Comparison of ENCODE assay signal across 19 cellular contexts in the genomic region with DNA sequence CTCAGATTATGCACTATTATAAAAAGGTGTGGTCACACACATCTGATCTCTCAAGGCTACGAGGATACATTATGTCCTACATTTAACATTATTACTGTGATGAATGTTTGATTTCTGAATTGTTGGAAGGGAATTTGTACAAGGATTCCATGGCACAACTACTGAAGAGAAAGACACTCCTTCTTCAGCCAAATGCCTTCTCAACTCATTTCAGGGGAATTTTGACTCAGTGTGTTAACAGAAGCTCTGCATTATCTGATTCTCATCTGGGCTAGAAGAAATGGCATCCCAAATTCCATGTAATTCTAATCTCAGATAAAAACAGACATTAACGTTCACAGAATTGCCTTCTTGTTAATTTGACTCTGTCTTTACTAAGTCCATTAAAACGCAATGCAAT.
DNase-seq lines count a peak whose midpoint lies in the region; ATAC-seq and TF ChIP-seq lines count a peak whose summit lies in the region.
"Had no signal": no experiment of that assay in that cellular context is flagged by ENCODE, and none has a peak within 500 bp of the region (broad histone marks: within the 10 kb centered on the region; RNA-seq: fewer than 3 reads in every experiment).

No MANE protein-coding gene starts in this region.

- DNase-seq in GM04503 (ENCODE audit: low read depth) = peak; percentile 42
- DNase-seq in fibroblast of lung (ENCODE audit: low read depth in 2 of 2) = peak in 1 of 2 donors; percentile 76
- no peak for DNase-seq in MG63
- DNase-seq in stimulated activated naive CD8-positive, alpha-beta T cell treated with anti-CD3 and anti-CD28 coated beads, Interleukin-15, amount 100 ng/mL, for 72 hours = no peak
- DNase-seq in activated T-helper 2 cell treated with anti-CD3 and anti-CD28 coated beads, Interferon-gamma antibody, Interleukin-2, Interleukin-4, amounts not matched to agents 10 μg/mL and 5 μg/mL and 100 μg/mL, durations not matched to agents 14 hours and 24 hours and 36 hours (ENCODE audit: low spot score) = no peak
- DNase-seq: AML-193; CD4-positive, alpha-beta T cell; GOT3; Karpas-422; NCI-H1092 treated with DMSO at 0.1 percent for 48 hours; NCI-H1436; NCI-H187 treated with DMSO at 0.1 percent for 48 hours; NCI-H2171 treated with DMSO at 0.1 percent for 48 hours; NCI-H345; NCI-H510A treated with DMSO at 0.1 percent for 48 hours had no signal

- peak overlapping the region; percentile 4 for H2AFZ ChIP-seq in fibroblast of lung (ENCODE audit: low read length)

- no peaks in the 10 kb centered on the region for H3K4me1 Mint-ChIP-seq in stimulated activated naive CD8-positive, alpha-beta T cell treated with anti-CD3 and anti-CD28 coated beads, Interleukin-15, amount 100 ng/mL, for 72 hours
- no peaks in the 10 kb centered on the region for H3K4me1 Mint-ChIP-seq in activated T-helper 2 cell treated with anti-CD3 and anti-CD28 coated beads, Interferon-gamma antibody, Interleukin-2, Interleukin-4, amounts not matched to agents 10 μg/mL and 5 μg/mL and 100 μg/mL, durations not matched to agents 14 hours and 24 hours and 36 hours (ENCODE audit: low read depth)

- H3K36me3 Mint-ChIP-seq in activated T-helper 2 cell treated with anti-CD3 and anti-CD28 coated beads, Interferon-gamma antibody, Interleukin-2, Interleukin-4, amounts not matched to agents 10 μg/mL and 5 μg/mL and 100 μg/mL, durations not matched to agents 14 hours and 24 hours and 36 hours (ENCODE audit: low read depth) = no peaks in the 10 kb centered on the region

- no peak overlapping the region for H3K9ac ChIP-seq in fibroblast of lung (ENCODE audit: insufficient read depth, low read length)
- H3K9ac ChIP-seq: BLaER1 treated with 17β-estradiol and CSF1 and Interleukin-3, amounts not matched to agents 10 nM and 100 nM had no signal

- H3K4me1 ChIP-seq in fibroblast of lung (ENCODE audit: control insufficient read depth, extremely low read depth, insufficient read depth, low read length) = no peaks in the 10 kb centered on the region
- H3K4me1 ChIP-seq: HAP-1 had no signal

- H3K9me3 Mint-ChIP-seq in stimulated activated naive CD8-positive, alpha-beta T cell treated with anti-CD3 and anti-CD28 coated beads, Interleukin-15, amount 100 ng/mL, for 72 hours = peaks cover 0 to 5% of the 10 kb centered on the region in 2 donors
- H3K9me3 Mint-ChIP-seq in activated T-helper 2 cell treated with anti-CD3 and anti-CD28 coated beads, Interferon-gamma antibody, Interleukin-2, Interleukin-4, amounts not matched to agents 10 μg/mL and 5 μg/mL and 100 μg/mL, durations not matched to agents 14 hours and 24 hours and 36 hours = no peaks in the 10 kb centered on the region
- H3K9me3 Mint-ChIP-seq: CD4-positive, alpha-beta T cell had no signal

- H3K9me3 ChIP-seq in fibroblast of lung (ENCODE audit: control insufficient read depth, insufficient read depth, low read depth, low read length) = no peaks in the 10 kb centered on the region
- H3K9me3 ChIP-seq in MG63 = no peaks in the 10 kb centered on the region
- H3K9me3 ChIP-seq: BLaER1 treated with 17β-estradiol and CSF1 and Interleukin-3, amounts not matched to agents 10 nM and 100 nM; HAP-1 had no signal

- ATAC-seq in SK-N-SH treated with all-trans-retinoic acid at 6 μM for 48 hours (peak; percentile 51; the same call in 2 of the 3 replicates), HG02610 (IDR thresholded peaks at IDR 0.05; ENCODE audit: unreplicated experiment) (no peak)
- no peak for ATAC-seq in stimulated activated naive CD8-positive, alpha-beta T cell treated with anti-CD3 and anti-CD28 coated beads, Interleukin-15, amount 100 ng/mL, for 72 hours

- H3K4me3 ChIP-seq in fibroblast of lung (replicated peaks in 1 of 4; ENCODE audit: control extremely low read depth in 1 of 4, insufficient read depth in 1 of 4, low read depth in 3 of 4, low read length in 4 of 4) = no peak overlapping the region
- no peak overlapping the region for H3K4me3 ChIP-seq in MG63
- H3K4me3 ChIP-seq: BLaER1 treated with 17β-estradiol and CSF1 and Interleukin-3, amounts not matched to agents 10 nM and 100 nM; HAP-1 had no signal

- no peak for TF ChIP-seq CTCF in fibroblast of lung (conservative IDR thresholded peaks at IDR 0.05 in 1 of 2, IDR thresholded peaks at IDR 0.05 in 1 of 2; ENCODE audit: low read depth in 1 of 2, low read length in 2 of 2)

- no peak overlapping the region for H3K27ac Mint-ChIP-seq in stimulated activated naive CD8-positive, alpha-beta T cell treated with anti-CD3 and anti-CD28 coated beads, Interleukin-15, amount 100 ng/mL, for 72 hours
- H3K27ac Mint-ChIP-seq in activated T-helper 2 cell treated with anti-CD3 and anti-CD28 coated beads, Interferon-gamma antibody, Interleukin-2, Interleukin-4, amounts not matched to agents 10 μg/mL and 5 μg/mL and 100 μg/mL, durations not matched to agents 14 hours and 24 hours and 36 hours = no peak overlapping the region
- H3K27ac Mint-ChIP-seq: CD4-positive, alpha-beta T cell had no signal

- H3K4me2 ChIP-seq in fibroblast of lung (ENCODE audit: extremely low read depth, insufficient read depth, low read length) = no peak overlapping the region
- H3K4me2 ChIP-seq: BLaER1 treated with 17β-estradiol and CSF1 and Interleukin-3, amounts not matched to agents 10 nM and 100 nM had no signal

- H3K36me3 ChIP-seq in fibroblast of lung (ENCODE audit: control insufficient read depth, insufficient read depth, low read length) (no peaks in the 10 kb centered on the region), MG63 (no peaks in the 10 kb centered on the region)
- H3K36me3 ChIP-seq: BLaER1 treated with 17β-estradiol and CSF1 and Interleukin-3, amounts not matched to agents 10 nM and 100 nM; HAP-1 had no signal

- H3K27ac ChIP-seq in fibroblast of lung (ENCODE audit: insufficient read depth, low read length) = no peak overlapping the region
- H3K27ac ChIP-seq: BLaER1 treated with 17β-estradiol and CSF1 and Interleukin-3, amounts not matched to agents 10 nM and 100 nM had no signal

- no peak overlapping the region for H3K4me3 Mint-ChIP-seq in stimulated activated naive CD8-positive, alpha-beta T cell treated with anti-CD3 and anti-CD28 coated beads, Interleukin-15, amount 100 ng/mL, for 72 hours
- no peak overlapping the region for H3K4me3 Mint-ChIP-seq in activated T-helper 2 cell treated with anti-CD3 and anti-CD28 coated beads, Interferon-gamma antibody, Interleukin-2, Interleukin-4, amounts not matched to agents 10 μg/mL and 5 μg/mL and 100 μg/mL, durations not matched to agents 14 hours and 24 hours and 36 hours (ENCODE audit: low read depth)
- H3K4me3 Mint-ChIP-seq: CD4-positive, alpha-beta T cell had no signal

- H4K20me1 ChIP-seq in fibroblast of lung (ENCODE audit: control insufficient read depth, extremely low read depth, insufficient read depth, low read length) = no peaks in the 10 kb centered on the region
- H4K20me1 ChIP-seq: BLaER1 treated with 17β-estradiol and CSF1 and Interleukin-3, amounts not matched to agents 10 nM and 100 nM had no signal

- H3K27me3 Mint-ChIP-seq in stimulated activated naive CD8-positive, alpha-beta T cell treated with anti-CD3 and anti-CD28 coated beads, Interleukin-15, amount 100 ng/mL, for 72 hours = no peaks in the 10 kb centered on the region
- H3K27me3 Mint-ChIP-seq in activated T-helper 2 cell treated with anti-CD3 and anti-CD28 coated beads, Interferon-gamma antibody, Interleukin-2, Interleukin-4, amounts not matched to agents 10 μg/mL and 5 μg/mL and 100 μg/mL, durations not matched to agents 14 hours and 24 hours and 36 hours (ENCODE audit: low read depth) = no peaks in the 10 kb centered on the region
- H3K27me3 Mint-ChIP-seq: CD4-positive, alpha-beta T cell had no signal

- no peaks in the 10 kb centered on the region for H3K27me3 ChIP-seq in fibroblast of lung (ENCODE audit: control insufficient read depth, insufficient read depth, low read length)
- H3K27me3 ChIP-seq in MG63 = no peaks in the 10 kb centered on the region
- H3K27me3 ChIP-seq: BLaER1 treated with 17β-estradiol and CSF1 and Interleukin-3, amounts not matched to agents 10 nM and 100 nM had no signal

- no peaks in the 10 kb centered on the region for H3K79me2 ChIP-seq in fibroblast of lung (ENCODE audit: control insufficient read depth, insufficient read depth, low read length)

- intact Hi-C loops in activated T-helper 2 cell treated with anti-CD3 and anti-CD28 coated beads, Interferon-gamma antibody, Interleukin-2, Interleukin-4, amounts not matched to agents 10 μg/mL and 5 μg/mL and 100 μg/mL, durations not matched to agents 14 hours and 24 hours and 36 hours (cut with micrococcal nuclease) = no loop called here

TF ChIP-seq in SK-N-SH treated with all-trans-retinoic acid at 6 μM for 48 hours, 23 proteins besides CTCF, POLR2A, EP300 and RAD21 (continues in another document):
- TF ChIP-seq, protein P1, sequence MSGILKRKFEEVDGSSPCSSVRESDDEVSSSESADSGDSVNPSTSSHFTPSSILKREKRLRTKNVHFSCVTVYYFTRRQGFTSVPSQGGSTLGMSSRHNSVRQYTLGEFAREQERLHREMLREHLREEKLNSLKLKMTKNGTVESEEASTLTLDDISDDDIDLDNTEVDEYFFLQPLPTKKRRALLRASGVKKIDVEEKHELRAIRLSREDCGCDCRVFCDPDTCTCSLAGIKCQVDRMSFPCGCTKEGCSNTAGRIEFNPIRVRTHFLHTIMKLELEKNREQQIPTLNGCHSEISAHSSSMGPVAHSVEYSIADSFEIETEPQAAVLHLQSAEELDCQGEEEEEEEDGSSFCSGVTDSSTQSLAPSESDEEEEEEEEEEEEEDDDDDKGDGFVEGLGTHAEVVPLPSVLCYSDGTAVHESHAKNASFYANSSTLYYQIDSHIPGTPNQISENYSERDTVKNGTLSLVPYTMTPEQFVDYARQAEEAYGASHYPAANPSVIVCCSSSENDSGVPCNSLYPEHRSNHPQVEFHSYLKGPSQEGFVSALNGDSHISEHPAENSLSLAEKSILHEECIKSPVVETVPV (CRISPR knock-in tag; IDR thresholded peaks at IDR 0.05) = no peak
- TF ChIP-seq ZNF565 (CRISPR knock-in tag; conservative IDR thresholded peaks at IDR 0.05; ENCODE audit: low read depth) = no peak
- TF ChIP-seq ZFP30 (CRISPR knock-in tag; IDR thresholded peaks at IDR 0.05) = no peak
- no peak for TF ChIP-seq CSDC2 (CRISPR knock-in tag; IDR thresholded peaks at IDR 0.05)
- TF ChIP-seq PPARA (CRISPR knock-in tag; IDR thresholded peaks at IDR 0.05; ENCODE audit: borderline replicate concordance) = no peak
- TF ChIP-seq, protein P2, sequence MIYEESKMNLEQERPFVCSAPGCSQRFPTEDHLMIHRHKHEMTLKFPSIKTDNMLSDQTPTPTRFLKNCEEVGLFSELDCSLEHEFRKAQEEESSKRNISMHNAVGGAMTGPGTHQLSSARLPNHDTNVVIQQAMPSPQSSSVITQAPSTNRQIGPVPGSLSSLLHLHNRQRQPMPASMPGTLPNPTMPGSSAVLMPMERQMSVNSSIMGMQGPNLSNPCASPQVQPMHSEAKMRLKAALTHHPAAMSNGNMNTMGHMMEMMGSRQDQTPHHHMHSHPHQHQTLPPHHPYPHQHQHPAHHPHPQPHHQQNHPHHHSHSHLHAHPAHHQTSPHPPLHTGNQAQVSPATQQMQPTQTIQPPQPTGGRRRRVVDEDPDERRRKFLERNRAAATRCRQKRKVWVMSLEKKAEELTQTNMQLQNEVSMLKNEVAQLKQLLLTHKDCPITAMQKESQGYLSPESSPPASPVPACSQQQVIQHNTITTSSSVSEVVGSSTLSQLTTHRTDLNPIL (CRISPR knock-in tag; IDR thresholded peaks at IDR 0.05; ENCODE audit: low read depth) = no peak
- no peak for TF ChIP-seq ZNF70 (CRISPR knock-in tag; IDR thresholded peaks at IDR 0.05)
- TF ChIP-seq ZNF8 (CRISPR knock-in tag; IDR thresholded peaks at IDR 0.05) = no peak
